Comparison of ENCODE assay signal across 2 cellular contexts in genomic region chr5:153005711-153006110, GRCh38.
TF ChIP-seq lines count a peak whose summit lies in the region.

No MANE protein-coding gene starts in this region.

TF ChIP-seq in HEK293, 187 proteins besides CTCF, POLR2A, EP300 and RAD21:
- TF ChIP-seq ZNF707 (tag by site-specific recombination; IDR thresholded peaks at IDR 0.05) = peak; percentile 83
- no peak for TF ChIP-seq ZNF140 (tag by site-specific recombination; IDR thresholded peaks at IDR 0.05)

TF ChIP-seq in K562, 482 proteins besides CTCF, POLR2A, EP300 and RAD21 (continued from another document):
- peak; percentile 80 for TF ChIP-seq ZNF707 (CRISPR knock-in tag; conservative IDR thresholded peaks at IDR 0.05)
